Comparison of ENCODE assay signal across 1 cellular context in genomic region chr6:161066511-161066910, GRCh38.
TF ChIP-seq lines count a peak whose summit lies in the region.

No MANE protein-coding gene starts in this region.

TF ChIP-seq in HepG2, 621 proteins besides CTCF, POLR2A, EP300 and RAD21 (continued from another document):
- TF ChIP-seq GRHL1 (CRISPR knock-in tag; conservative IDR thresholded peaks at IDR 0.05) (no peak), ZKSCAN8 (CRISPR knock-in tag; IDR thresholded peaks at IDR 0.05; ENCODE audit: borderline replicate concordance) (no peak), ZNF572 (CRISPR knock-in tag; IDR thresholded peaks at IDR 0.05) (no peak), ETS1 (CRISPR knock-in tag; IDR thresholded peaks at IDR 0.05) (no peak)
TF ChIP-seq in HepG2: peak in this region for 0.
